ENCODE assay signal across 1 cellular context in the genomic region with DNA sequence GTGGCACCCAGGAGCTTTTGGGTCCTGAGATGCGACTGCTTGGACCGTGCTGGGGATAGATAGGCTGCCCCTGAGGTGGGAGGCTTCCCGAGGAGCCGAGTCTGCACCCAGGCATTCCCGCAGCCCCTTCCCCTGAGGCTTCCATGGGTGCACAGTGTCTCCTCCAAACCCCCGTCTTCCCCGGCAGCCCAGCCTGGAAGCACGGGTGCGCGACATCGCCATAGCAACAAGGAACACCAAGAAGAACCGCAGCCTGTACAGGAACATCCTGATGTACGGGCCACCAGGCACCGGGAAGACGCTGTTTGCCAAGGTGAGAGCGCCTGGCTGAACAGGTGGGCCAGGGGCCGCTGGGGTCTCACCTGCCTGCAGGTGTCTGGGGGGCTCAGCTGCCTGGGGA. TPM values are rescaled to one million over a fixed set of nuclear protein-coding genes. Genes with fewer than 3 reads are reported as not detected.
"Had no signal": no experiment of that assay in that cellular context is flagged by ENCODE, and none has a peak within 500 bp of the region (broad histone marks: within the 10 kb centered on the region; RNA-seq: fewer than 3 reads in every experiment).

No MANE protein-coding gene starts in this region.

RNA-seq across cellular contexts. Expression of a gene that starts 16.8 kb away (rescaled TPM):
- polyA plus RNA-seq: naive thymus-derived CD8-positive, alpha-beta T cell had no signal
